ENCODE assay signal across 20 cellular contexts in genomic region chr17:48125829-48126612, GRCh38. TPM values are rescaled to one million over a fixed set of nuclear protein-coding genes. Genes with fewer than 3 reads are reported as not detected.
DNase-seq lines count a peak whose midpoint lies in the region; ATAC-seq and TF ChIP-seq lines count a peak whose summit lies in the region.
"Had no signal": no experiment of that assay in that cellular context is flagged by ENCODE, and none has a peak within 500 bp of the region (broad histone marks: within the 10 kb centered on the region; RNA-seq: fewer than 3 reads in every experiment).

No MANE protein-coding gene starts in this region.

- 70 to 84% (median 75%) methylated on average over 10 of the region's 10 CpGs for WGBS in spleen, 5 donors

- peaks cover 0 to 2% (median 0%) of the 10 kb centered on the region in 6 donors for H3K4me1 ChIP-seq in spleen
- H3K4me1 ChIP-seq: parathyroid adenoma had no signal

- H3K27ac ChIP-seq in spleen, result no peak overlapping the region
- H3K27ac ChIP-seq: cardiac muscle cell, parathyroid adenoma, tibial artery had no signal

- H3K4me3 ChIP-seq in spleen, result no peak overlapping the region
- H3K4me3 ChIP-seq: cardiac muscle cell, tibial artery had no signal

- ATAC-seq in sciatic nerve (peak; percentile 11), HG02798 (IDR thresholded peaks at IDR 0.05; ENCODE audit: poor library complexity, unreplicated experiment) (no peak), GM18909 (IDR thresholded peaks at IDR 0.05; ENCODE audit: poor library complexity, unreplicated experiment) (no peak)

- H3K4me1 Mint-ChIP-seq in activated CD4-positive, alpha-beta T cell treated with anti-CD3 and anti-CD28 coated beads, Interleukin-2, amount 10 ng/mL, durations not matched to agents 24 days and 14 days, result peaks cover 6% of the 10 kb centered on the region
- H3K4me1 Mint-ChIP-seq: activated CD4-positive, alpha-beta T cell treated with anti-CD3 and anti-CD28 coated beads, Interleukin-2, amount 10 ng/mL, durations not matched to agents 7 days and 5 days had no signal

- H3K27me3 Mint-ChIP-seq in activated CD4-positive, alpha-beta T cell treated with anti-CD3 and anti-CD28 coated beads, Interleukin-2, amount 10 ng/mL, durations not matched to agents 24 days and 14 days, result no peaks in the 10 kb centered on the region
- H3K27me3 Mint-ChIP-seq: activated CD4-positive, alpha-beta T cell treated with anti-CD3 and anti-CD28 coated beads, Interleukin-2, amount 10 ng/mL, durations not matched to agents 7 days and 5 days had no signal

- intact Hi-C loops in activated CD4-positive, alpha-beta T cell treated with anti-CD3 and anti-CD28 coated beads, Interleukin-2, amount 10 ng/mL, durations not matched to agents 24 days and 14 days (cut with micrococcal nuclease), result no loop called here
- intact Hi-C loops in sciatic nerve (cut with DNase I) (no loop called here), spleen (cut with DNase I; ENCODE audit: low total_unique reads) (no loop called here)

- TF ChIP-seq CTCF in spleen (IDR thresholded peaks at IDR 0.05 in 8 of 11, conservative IDR thresholded peaks at IDR 0.05 in 3 of 11), result no peak

- peaks cover 0 to 71% (median 39%) of the 10 kb centered on the region in 6 donors for H3K36me3 ChIP-seq in spleen

- H3K36me3 Mint-ChIP-seq in activated CD4-positive, alpha-beta T cell treated with anti-CD3 and anti-CD28 coated beads, Interleukin-2, amount 10 ng/mL, durations not matched to agents 24 days and 14 days (ENCODE audit: low read depth), result peaks cover 30% of the 10 kb centered on the region

- no peaks in the 10 kb centered on the region for H3K27me3 ChIP-seq in spleen (replicated peaks in 1 of 7)
- H3K27me3 ChIP-seq: cardiac muscle cell, tibial artery had no signal

- no peak overlapping the region for H3K4me3 Mint-ChIP-seq in activated CD4-positive, alpha-beta T cell treated with anti-CD3 and anti-CD28 coated beads, Interleukin-2, amount 10 ng/mL, durations not matched to agents 24 days and 14 days
- H3K4me3 Mint-ChIP-seq: activated CD4-positive, alpha-beta T cell treated with anti-CD3 and anti-CD28 coated beads, Interleukin-2, amount 10 ng/mL, durations not matched to agents 7 days and 5 days had no signal

- no peaks in the 10 kb centered on the region for H3K9me3 ChIP-seq in spleen
- H3K9me3 ChIP-seq: tibial artery had no signal

- DNase-seq in activated CD4-positive, alpha-beta T cell treated with anti-CD3 and anti-CD28 coated beads, Interleukin-2, amount 10 ng/mL, durations not matched to agents 24 days and 14 days, result no peak
- no peak for DNase-seq in activated CD4-positive, alpha-beta T cell treated with anti-CD3 and anti-CD28 coated beads for 48 hours
- peak; percentile 84 for DNase-seq in NCI-H69 (lab: John Stamatoyannopoulos, UW)
- peak; percentile 22 for DNase-seq in fibroblast of peridontal ligament (ENCODE audit: extremely low read depth)
- peak; percentile 45 for DNase-seq in sciatic nerve (ENCODE audit: low spot score)
- no peak for DNase-seq in spleen
- DNase-seq: activated CD4-positive, alpha-beta T cell treated with anti-CD3 and anti-CD28 coated beads, Interleukin-2, amount 10 ng/mL, durations not matched to agents 7 days and 5 days; activated gamma-delta T cell; foreskin melanocyte; GDM1; GOT3; kidney; NCI-H187; stimulated activated CD4-positive, alpha-beta T cell treated with anti-CD3 and anti-CD28 coated beads, Interleukin-1b, Interleukin-23, amount 100 ng/mL, for 48 hours; stimulated activated naive CD4-positive, alpha-beta T cell had no signal

- no peak for TF ChIP-seq POLR2A in spleen (IDR thresholded peaks at IDR 0.05)

- H3K27ac Mint-ChIP-seq in activated CD4-positive, alpha-beta T cell treated with anti-CD3 and anti-CD28 coated beads, Interleukin-2, amount 10 ng/mL, durations not matched to agents 24 days and 14 days, result peak overlapping the region; percentile 6
- H3K27ac Mint-ChIP-seq: activated CD4-positive, alpha-beta T cell treated with anti-CD3 and anti-CD28 coated beads, Interleukin-2, amount 10 ng/mL, durations not matched to agents 7 days and 5 days had no signal

- no peaks in the 10 kb centered on the region for H3K9me3 Mint-ChIP-seq in activated CD4-positive, alpha-beta T cell treated with anti-CD3 and anti-CD28 coated beads, Interleukin-2, amount 10 ng/mL, durations not matched to agents 24 days and 14 days
- H3K9me3 Mint-ChIP-seq: activated CD4-positive, alpha-beta T cell treated with anti-CD3 and anti-CD28 coated beads, Interleukin-2, amount 10 ng/mL, durations not matched to agents 7 days and 5 days had no signal

RNA-seq across cellular contexts. Expression of gene SNX11, which starts 18.5 kb away (rescaled TPM):
- total RNA-seq in activated CD4-positive, alpha-beta T cell treated with anti-CD3 and anti-CD28 coated beads, Interleukin-2, amount 10 ng/mL, durations not matched to agents 24 days and 14 days, result 33.3 and 34.9 TPM in 2 replicates
- total RNA-seq in sciatic nerve (18.5 TPM), spleen (10 to 100 TPM; 31.8 to 45.4 (median 39.2) TPM)
- 10 to 100 TPM; 17.6 to 27.3 (median 26.3) TPM for polyA plus RNA-seq in spleen

RNA-seq across cellular contexts. Expression of gene CBX1, which starts 24.7 kb away (rescaled TPM):
- total RNA-seq in activated CD4-positive, alpha-beta T cell treated with anti-CD3 and anti-CD28 coated beads, Interleukin-2, amount 10 ng/mL, durations not matched to agents 24 days and 14 days, result 61.3 and 64.6 TPM in 2 replicates
- total RNA-seq in sciatic nerve (53.0 TPM), spleen (10 to 100 TPM; 21.6 to 36.2 (median 29.8) TPM)
- polyA plus RNA-seq in spleen, result 10 to 100 TPM; 19.6 to 29.8 (median 27.4) TPM

Comparison
In these comparisons a context has a peak if more than half of its experiments do, and no peak if none do; other contexts are left out.
1. DNase-seq: peak in NCI-H69 (single experiment), fibroblast of peridontal ligament (single experiment) and sciatic nerve (single experiment); none in activated CD4-positive, alpha-beta T cell treated with anti-CD3 and anti-CD28 coated beads, Interleukin-2, amount 10 ng/mL, durations not matched to agents 24 days and 14 days (single experiment), activated CD4-positive, alpha-beta T cell treated with anti-CD3 and anti-CD28 coated beads for 48 hours (single experiment) and spleen (single experiment).